In genomic region chr6:138526822-138527235, GRCh38 we compare ENCODE assay signal across 11 cellular contexts. TPM values are rescaled to one million over a fixed set of nuclear protein-coding genes. Genes with fewer than 3 reads are reported as not detected.
DNase-seq lines count a peak whose midpoint lies in the region; ATAC-seq and TF ChIP-seq lines count a peak whose summit lies in the region.
"Had no signal": no experiment of that assay in that cellular context is flagged by ENCODE, and none has a peak within 500 bp of the region (broad histone marks: within the 10 kb centered on the region; RNA-seq: fewer than 3 reads in every experiment).

No MANE protein-coding gene starts in this region.

- no peak overlapping the region for H2BK20ac ChIP-seq in H9 (ENCODE audit: low read depth, low read length, poor library complexity, severe bottlenecking)

- H3K27ac ChIP-seq in H9 (ENCODE audit: insufficient read length, low read depth, low read length): no peak overlapping the region
- H3K27ac ChIP-seq: C4-2B had no signal

- POLR2A ChIA-PET in GM10248 (lab: Yijun Ruan, JAX): no interaction called here

- H3K4me1 Mint-ChIP-seq in H9 (peaks cover 58 to 67% of the 10 kb centered on the region in 2 experiments), endothelial cell (ENCODE audit: unreplicated experiment) (peaks cover 44% of the 10 kb centered on the region), nephron (peaks cover 30% of the 10 kb centered on the region)

- no peak overlapping the region for H4K91ac ChIP-seq in H9 (ENCODE audit: insufficient read length, low read depth, low read length)

- CTCF ChIA-PET in GM10248 (lab: Yijun Ruan, JAX): interaction anchor here (1.1 to 4.3 kb wide), 4 partner anchors 9 to 411 kb away, joined by 3 to 13 read pairs (median 4); no protein-coding TSS in a partner anchor

- H3K27me3 ChIP-seq in H9 (ENCODE audit: insufficient read depth, low read length): no peaks in the 10 kb centered on the region

- no peak overlapping the region for H3K23ac ChIP-seq in H9 (ENCODE audit: insufficient read length, low read depth, low read length)

- TF ChIP-seq CTCF in H9 (conservative IDR thresholded peaks at IDR 0.05) (no peak), endothelial cell (IDR thresholded peaks at IDR 0.05; ENCODE audit: unreplicated experiment) (no peak), nephron (IDR thresholded peaks at IDR 0.05; ENCODE audit: unreplicated experiment in 3 of 3) (no peak), GM10248 (IDR thresholded peaks at IDR 0.05; ENCODE audit: control extremely low read depth, extremely low read depth, low read depth, missing control alignments) (no peak)

- H3K27me3 Mint-ChIP-seq in H9 (ENCODE audit: low read depth) (no peaks in the 10 kb centered on the region), endothelial cell (ENCODE audit: unreplicated experiment) (peaks cover 2% of the 10 kb centered on the region), nephron (ENCODE audit: low read depth) (no peaks in the 10 kb centered on the region)

- no peak overlapping the region for H2BK12ac ChIP-seq in H9 (ENCODE audit: insufficient read length, low read depth, low read length)

- H3K79me2 ChIP-seq in H9 (ENCODE audit: insufficient read depth, low read length): no peaks in the 10 kb centered on the region

- H2BK5ac ChIP-seq in H9 (ENCODE audit: insufficient read length, low read length): no peak overlapping the region

- no peak overlapping the region for H3T11ph ChIP-seq in H9 (ENCODE audit: low read length)

- H3K79me1 ChIP-seq in H9 (ENCODE audit: insufficient read depth, low read depth, low read length, poor library complexity, severe bottlenecking): no peaks in the 10 kb centered on the region

- no peak overlapping the region for H3K14ac ChIP-seq in H9 (ENCODE audit: insufficient read depth, low read length)

- H3K4ac ChIP-seq in H9 (ENCODE audit: low read depth, low read length): no peak overlapping the region

- no peaks in the 10 kb centered on the region for H3K23me2 ChIP-seq in H9 (ENCODE audit: insufficient read length, low read depth, low read length, poor library complexity, severe bottlenecking)

- no peaks in the 10 kb centered on the region for H4K20me1 ChIP-seq in H9 (ENCODE audit: control insufficient read depth, insufficient read depth, insufficient read length)

- H3K36me3 Mint-ChIP-seq in H9 (ENCODE audit: insufficient read depth in 1 of 3, low read depth in 3 of 3) (peaks cover 0 to 7% (median 6%) of the 10 kb centered on the region in 3 experiments; a peak in 4 of 7 replicates), endothelial cell (ENCODE audit: low read depth, unreplicated experiment) (peaks cover 8% of the 10 kb centered on the region), nephron (ENCODE audit: low read depth) (no peaks in the 10 kb centered on the region)

- no peak overlapping the region for H2BK15ac ChIP-seq in H9 (ENCODE audit: low read depth, low read length)

- no peak overlapping the region for H3K18ac ChIP-seq in H9 (ENCODE audit: insufficient read length, low read depth, low read length)

- no peak overlapping the region for H4K5ac ChIP-seq in H9 (ENCODE audit: insufficient read length, low read depth, low read length)

- peak overlapping the region; percentile 16 for H3K4me2 ChIP-seq in H9 (ENCODE audit: insufficient read depth, insufficient read length, low read length)

- H3K9ac ChIP-seq in H9 (ENCODE audit: extremely low read depth, insufficient read length, low read length): no peak overlapping the region

- no CpG with 5 or more reads among the region's 11 CpGs for WGBS in H9 (ENCODE audit: extremely low coverage, insufficient read length, low lambda C conversion rate)

- H3K56ac ChIP-seq in H9 (ENCODE audit: insufficient read length, low read depth, low read length): no peak overlapping the region

- no peak overlapping the region for H2AK5ac ChIP-seq in H9 (ENCODE audit: insufficient read length, low read length)

- no peak for ATAC-seq in SK-N-SH treated with all-trans-retinoic acid at 6 μM for 48 hours

- no peak overlapping the region for H4K8ac ChIP-seq in H9 (replicated peaks; ENCODE audit: insufficient read length, low read depth, low read length)

- no peak overlapping the region for H2AFZ ChIP-seq in H9 (ENCODE audit: low read length)

- H3K9me3 Mint-ChIP-seq in H9 (no peaks in the 10 kb centered on the region; a peak in 1 of 5 replicates), endothelial cell (ENCODE audit: unreplicated experiment) (no peaks in the 10 kb centered on the region), nephron (no peaks in the 10 kb centered on the region)

- H2BK120ac ChIP-seq in H9 (ENCODE audit: low read depth, low read length, poor library complexity, severe bottlenecking): no peak overlapping the region

- H3K9me3 ChIP-seq in H9 (ENCODE audit: control insufficient read depth, low read depth, low read length): no peaks in the 10 kb centered on the region

- peak overlapping the region; percentile 20 to 24; a peak in 4 of 5 replicates for H3K4me3 Mint-ChIP-seq in H9
- H3K4me3 Mint-ChIP-seq in endothelial cell (ENCODE audit: unreplicated experiment): no peak overlapping the region
- H3K4me3 Mint-ChIP-seq in nephron: peak overlapping the region; percentile 34 to 43 (median 37)

- no peak for DNase-seq in H9
- peak; percentile 3 for DNase-seq in NCI-H748 treated with DMSO at 0.1 percent for 48 hours (lab: John Stamatoyannopoulos, UW)
- DNase-seq in endothelial cell (ENCODE audit: low spot score): no peak
- no peak for DNase-seq in GM10248 (ENCODE audit: extremely low spot score)
- DNase-seq in NCI-H1092 treated with DMSO at 0.1 percent for 48 hours (lab: John Stamatoyannopoulos, UW): no peak
- no peak for DNase-seq in NCI-H1417 treated with DMSO at 0.1 percent for 48 hours (lab: John Stamatoyannopoulos, UW)
- DNase-seq: activated CD8-positive, alpha-beta memory T cell treated with anti-CD3 and anti-CD28 coated beads, Interleukin-2, amount 50 U/mL, for 4 hours; substantia nigra had no signal

- H3K4me1 ChIP-seq in H9 (ENCODE audit: insufficient read depth, low read length): no peaks in the 10 kb centered on the region; the same call in 1 of the 2 replicates

- H3K27ac Mint-ChIP-seq in H9 (peak overlapping the region; percentile 31 to 86 (median 69); a peak in 5 of 7 replicates), endothelial cell (ENCODE audit: unreplicated experiment) (peak overlapping the region; percentile 34), nephron (peak overlapping the region; percentile 8 to 26 (median 15))

TF ChIP-seq in SK-N-SH treated with all-trans-retinoic acid at 6 μM for 48 hours, 23 proteins besides CTCF, POLR2A, EP300 and RAD21:
- TF ChIP-seq ZFP30 (CRISPR knock-in tag; IDR thresholded peaks at IDR 0.05) (no peak), POU6F1 (CRISPR knock-in tag; IDR thresholded peaks at IDR 0.05; ENCODE audit: borderline replicate concordance, low read depth) (no peak)

RNA-seq across cellular contexts. Expression of gene NHSL1, which starts 27.5 kb away (rescaled TPM):
- total RNA-seq in H9 (2021) (28.7 and 30.8 TPM in 2 replicates), endothelial cell (ENCODE audit: unreplicated experiment) (72.3 TPM)

Comparison
In these comparisons a context has a peak if more than half of its experiments do, and no peak if none do; other contexts are left out.
1. H3K27ac Mint-ChIP-seq: peak in every context shown above with its lines; median percentile 69 in H9; 34 in endothelial cell; 15 in nephron.